Comparison of ENCODE assay signal across 1 cellular context in the genomic region with DNA sequence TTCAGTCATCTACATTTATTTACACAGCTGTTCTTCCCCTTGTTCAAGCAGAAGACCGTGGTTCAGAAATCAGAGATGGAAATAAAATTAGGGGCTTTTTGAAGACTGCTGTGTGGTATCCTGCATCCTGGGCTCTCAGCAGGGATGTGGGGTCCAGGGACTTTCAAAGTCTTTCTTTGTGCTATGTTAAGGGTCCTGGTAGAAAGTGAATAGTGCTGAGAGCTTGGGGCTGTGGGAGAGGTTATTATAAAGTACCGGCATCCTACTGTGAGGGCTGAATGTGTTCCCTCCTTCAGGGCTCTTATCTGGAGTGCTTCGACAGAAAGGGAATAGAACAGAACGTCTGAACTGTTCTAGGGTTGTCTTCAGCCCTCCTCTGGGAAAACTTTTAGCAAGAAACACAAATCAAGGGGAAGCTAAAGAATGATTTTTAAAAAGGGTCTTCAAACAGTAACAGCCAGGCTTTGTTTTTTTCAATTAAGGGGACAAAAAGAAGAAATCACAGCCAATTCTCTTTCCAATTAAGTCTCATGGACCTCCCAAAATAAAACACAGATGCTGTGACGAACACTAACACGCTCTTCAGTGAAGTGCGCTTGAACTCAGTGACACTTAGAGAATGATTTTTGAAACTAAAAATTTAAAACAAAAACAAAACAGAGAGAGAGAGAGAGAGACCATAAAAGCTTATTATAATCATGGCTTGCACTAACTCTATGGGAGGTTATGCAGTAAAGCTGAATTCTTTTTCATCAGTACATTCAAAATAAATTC.
TF ChIP-seq lines count a peak whose summit lies in the region.

No MANE protein-coding gene starts in this region.

TF ChIP-seq in WTC11, 78 proteins besides CTCF, POLR2A, EP300 and RAD21 (continued from another document):
- TF ChIP-seq, protein P1, sequence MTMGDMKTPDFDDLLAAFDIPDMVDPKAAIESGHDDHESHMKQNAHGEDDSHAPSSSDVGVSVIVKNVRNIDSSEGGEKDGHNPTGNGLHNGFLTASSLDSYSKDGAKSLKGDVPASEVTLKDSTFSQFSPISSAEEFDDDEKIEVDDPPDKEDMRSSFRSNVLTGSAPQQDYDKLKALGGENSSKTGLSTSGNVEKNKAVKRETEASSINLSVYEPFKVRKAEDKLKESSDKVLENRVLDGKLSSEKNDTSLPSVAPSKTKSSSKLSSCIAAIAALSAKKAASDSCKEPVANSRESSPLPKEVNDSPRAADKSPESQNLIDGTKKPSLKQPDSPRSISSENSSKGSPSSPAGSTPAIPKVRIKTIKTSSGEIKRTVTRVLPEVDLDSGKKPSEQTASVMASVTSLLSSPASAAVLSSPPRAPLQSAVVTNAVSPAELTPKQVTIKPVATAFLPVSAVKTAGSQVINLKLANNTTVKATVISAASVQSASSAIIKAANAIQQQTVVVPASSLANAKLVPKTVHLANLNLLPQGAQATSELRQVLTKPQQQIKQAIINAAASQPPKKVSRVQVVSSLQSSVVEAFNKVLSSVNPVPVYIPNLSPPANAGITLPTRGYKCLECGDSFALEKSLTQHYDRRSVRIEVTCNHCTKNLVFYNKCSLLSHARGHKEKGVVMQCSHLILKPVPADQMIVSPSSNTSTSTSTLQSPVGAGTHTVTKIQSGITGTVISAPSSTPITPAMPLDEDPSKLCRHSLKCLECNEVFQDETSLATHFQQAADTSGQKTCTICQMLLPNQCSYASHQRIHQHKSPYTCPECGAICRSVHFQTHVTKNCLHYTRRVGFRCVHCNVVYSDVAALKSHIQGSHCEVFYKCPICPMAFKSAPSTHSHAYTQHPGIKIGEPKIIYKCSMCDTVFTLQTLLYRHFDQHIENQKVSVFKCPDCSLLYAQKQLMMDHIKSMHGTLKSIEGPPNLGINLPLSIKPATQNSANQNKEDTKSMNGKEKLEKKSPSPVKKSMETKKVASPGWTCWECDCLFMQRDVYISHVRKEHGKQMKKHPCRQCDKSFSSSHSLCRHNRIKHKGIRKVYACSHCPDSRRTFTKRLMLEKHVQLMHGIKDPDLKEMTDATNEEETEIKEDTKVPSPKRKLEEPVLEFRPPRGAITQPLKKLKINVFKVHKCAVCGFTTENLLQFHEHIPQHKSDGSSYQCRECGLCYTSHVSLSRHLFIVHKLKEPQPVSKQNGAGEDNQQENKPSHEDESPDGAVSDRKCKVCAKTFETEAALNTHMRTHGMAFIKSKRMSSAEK (CRISPR knock-in tag; IDR thresholded peaks at IDR 0.05; ENCODE audit: borderline replicate concordance): no peak
- TF ChIP-seq, protein P2, sequence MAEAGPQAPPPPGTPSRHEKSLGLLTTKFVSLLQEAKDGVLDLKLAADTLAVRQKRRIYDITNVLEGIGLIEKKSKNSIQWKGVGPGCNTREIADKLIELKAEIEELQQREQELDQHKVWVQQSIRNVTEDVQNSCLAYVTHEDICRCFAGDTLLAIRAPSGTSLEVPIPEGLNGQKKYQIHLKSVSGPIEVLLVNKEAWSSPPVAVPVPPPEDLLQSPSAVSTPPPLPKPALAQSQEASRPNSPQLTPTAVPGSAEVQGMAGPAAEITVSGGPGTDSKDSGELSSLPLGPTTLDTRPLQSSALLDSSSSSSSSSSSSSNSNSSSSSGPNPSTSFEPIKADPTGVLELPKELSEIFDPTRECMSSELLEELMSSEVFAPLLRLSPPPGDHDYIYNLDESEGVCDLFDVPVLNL (CRISPR knock-in tag; IDR thresholded peaks at IDR 0.05; ENCODE audit: borderline replicate concordance, low read depth): no peak
